Comparison of ENCODE assay signal across 8 cellular contexts in the genomic region with DNA sequence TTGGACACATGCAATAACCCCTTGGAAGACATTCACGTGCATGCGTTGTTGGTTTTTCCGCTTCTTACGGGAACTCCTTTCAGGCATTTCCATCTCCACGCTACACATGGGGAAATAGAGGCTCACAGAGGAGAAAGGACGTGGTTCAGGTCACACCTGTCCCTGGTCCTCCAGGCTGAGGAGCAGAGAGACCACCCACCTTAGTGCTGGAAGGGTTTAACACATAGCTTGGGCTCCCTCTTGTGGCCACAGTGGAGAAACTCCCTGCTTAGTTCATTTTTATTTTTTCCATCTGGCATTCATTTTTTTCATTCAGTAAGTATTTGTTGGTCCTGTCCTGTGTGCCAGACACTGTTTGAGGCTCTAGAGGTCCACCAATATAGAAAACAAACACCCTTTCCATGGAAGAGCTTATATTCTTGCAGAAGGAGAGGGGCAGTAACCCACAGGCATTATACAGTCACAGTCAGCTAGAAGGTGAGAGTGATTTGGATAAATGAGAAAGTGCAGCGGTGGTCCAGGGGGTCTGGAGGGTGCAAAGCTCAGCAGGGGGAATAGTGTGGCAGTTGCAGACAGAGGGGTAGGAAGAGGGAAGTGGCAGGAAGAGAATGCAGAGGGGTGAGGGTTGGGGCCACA.
A peak's percentile ranks its signal among the peaks of the same experiment; 100 is the strongest.
DNase-seq lines count a peak whose midpoint lies in the region; ATAC-seq, FAIRE-seq and TF ChIP-seq lines count a peak whose summit lies in the region.

No MANE protein-coding gene starts in this region.

- TF ChIP-seq CTCF in RWPE1 (conservative IDR thresholded peaks at IDR 0.05; ENCODE audit: low read depth) = peak; percentile 86

- POLR2A ChIA-PET in RWPE1 (lab: Yijun Ruan, JAX; ENCODE audit: low non-redundant PET) = no interaction called here

- no peak for ATAC-seq in HG03520 (IDR thresholded peaks at IDR 0.05; ENCODE audit: unreplicated experiment)
- no peak for ATAC-seq in HG03095 (IDR thresholded peaks at IDR 0.05; ENCODE audit: unreplicated experiment)

- CTCF ChIA-PET in RWPE1 (lab: Yijun Ruan, JAX) = interaction anchor here (0.5 to 1.6 kb wide), 12 partner anchors 8 to 660 kb away, joined by 3 to 7 read pairs (median 4); no protein-coding TSS in a partner anchor

- H3K27ac ChIP-seq in RWPE1 = no peak overlapping the region

- no peak for FAIRE-seq in HTR-8/SVneo (lab: Jason Lieb, UNC)

- DNase-seq in COLO668 (lab: John Stamatoyannopoulos, UW; ENCODE audit: unreplicated experiment) (peak; percentile 35), HTR-8/SVneo (ENCODE audit: insufficient read length, low spot score) (peak; percentile 40), RWPE1 (ENCODE audit: low spot score) (peak; percentile 33), glomerular visceral epithelial cell (ENCODE audit: extremely low spot score) (peak; percentile 54), putamen (ENCODE audit: low spot score) (peak; percentile 39)
- peak in 3 of 4 experiments; percentile 11 to 47 (median 39) for DNase-seq in activated naive CD4-positive, alpha-beta T cell (lab: John Stamatoyannopoulos, UW)
